1 cellular context compared by ENCODE assay signal in the genomic region with DNA sequence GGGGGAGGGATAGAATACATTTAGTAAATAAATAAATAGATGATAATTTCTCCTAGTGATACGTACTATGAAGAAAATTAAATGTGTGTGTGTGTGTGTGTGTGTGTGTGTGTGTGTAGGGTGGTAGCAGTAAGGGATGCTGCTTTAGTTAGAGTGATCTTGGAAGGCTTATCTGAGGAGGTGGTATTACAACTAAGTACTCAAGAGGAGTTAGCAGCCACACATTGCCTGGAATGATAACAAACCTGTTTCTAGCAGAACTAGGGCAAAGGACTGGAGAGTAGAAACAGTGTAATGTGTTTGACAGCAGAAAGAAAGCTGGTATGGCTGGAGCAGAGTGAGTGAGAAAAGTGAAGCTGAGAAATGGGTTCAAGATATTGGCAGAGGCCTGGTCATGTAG.
A peak's percentile ranks its signal among the peaks of the same experiment; 100 is the strongest.
TF ChIP-seq lines count a peak whose summit lies in the region.

No MANE protein-coding gene starts in this region.

TF ChIP-seq in K562, 482 proteins besides CTCF, POLR2A, EP300 and RAD21 (continues in another document):
- TF ChIP-seq NCOA6 (IDR thresholded peaks at IDR 0.05) = no peak
- TF ChIP-seq, protein P1, sequence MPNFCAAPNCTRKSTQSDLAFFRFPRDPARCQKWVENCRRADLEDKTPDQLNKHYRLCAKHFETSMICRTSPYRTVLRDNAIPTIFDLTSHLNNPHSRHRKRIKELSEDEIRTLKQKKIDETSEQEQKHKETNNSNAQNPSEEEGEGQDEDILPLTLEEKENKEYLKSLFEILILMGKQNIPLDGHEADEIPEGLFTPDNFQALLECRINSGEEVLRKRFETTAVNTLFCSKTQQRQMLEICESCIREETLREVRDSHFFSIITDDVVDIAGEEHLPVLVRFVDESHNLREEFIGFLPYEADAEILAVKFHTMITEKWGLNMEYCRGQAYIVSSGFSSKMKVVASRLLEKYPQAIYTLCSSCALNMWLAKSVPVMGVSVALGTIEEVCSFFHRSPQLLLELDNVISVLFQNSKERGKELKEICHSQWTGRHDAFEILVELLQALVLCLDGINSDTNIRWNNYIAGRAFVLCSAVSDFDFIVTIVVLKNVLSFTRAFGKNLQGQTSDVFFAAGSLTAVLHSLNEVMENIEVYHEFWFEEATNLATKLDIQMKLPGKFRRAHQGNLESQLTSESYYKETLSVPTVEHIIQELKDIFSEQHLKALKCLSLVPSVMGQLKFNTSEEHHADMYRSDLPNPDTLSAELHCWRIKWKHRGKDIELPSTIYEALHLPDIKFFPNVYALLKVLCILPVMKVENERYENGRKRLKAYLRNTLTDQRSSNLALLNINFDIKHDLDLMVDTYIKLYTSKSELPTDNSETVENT (CRISPR knock-in tag; IDR thresholded peaks at IDR 0.05) = no peak
- TF ChIP-seq NFIC (IDR thresholded peaks at IDR 0.05) = 0 out of 2 replicates have a peak, but pooled peaks have one; percentile 15
- no peak for TF ChIP-seq ZSCAN29 (IDR thresholded peaks at IDR 0.05)
- TF ChIP-seq EHMT2 (IDR thresholded peaks at IDR 0.05) = peak; percentile 39; the same call in 1 of the 2 replicates
- no peak for TF ChIP-seq SNRNP70 (optimal IDR thresholded peaks at IDR 0.05; ENCODE audit: low read depth, low read length)
- TF ChIP-seq MYNN (IDR thresholded peaks at IDR 0.05) = no peak
- TF ChIP-seq MYNN (CRISPR knock-in tag; IDR thresholded peaks at IDR 0.05) = no peak
- no peak for TF ChIP-seq BRF2 (IDR thresholded peaks at IDR 0.05; ENCODE audit: borderline replicate concordance, insufficient read depth, insufficient read length)
- no peak for TF ChIP-seq NR1H2 (CRISPR knock-in tag; IDR thresholded peaks at IDR 0.05)
- TF ChIP-seq HNRNPLL (IDR thresholded peaks at IDR 0.05; ENCODE audit: low read depth, low read length, poor library complexity, severe bottlenecking) = no peak
- TF ChIP-seq SMARCA4 (IDR thresholded peaks at IDR 0.05) = peak; percentile 40; the same call in 1 of the 2 replicates
- peak; percentile 30; the same call in 1 of the 2 replicates for TF ChIP-seq TEAD4 (IDR thresholded peaks at IDR 0.05; ENCODE audit: low read length)
- TF ChIP-seq TEAD4 (CRISPR knock-in tag; IDR thresholded peaks at IDR 0.05; ENCODE audit: borderline replicate concordance) = no peak
- no peak for TF ChIP-seq MECOM (CRISPR knock-in tag; IDR thresholded peaks at IDR 0.05)
- TF ChIP-seq, protein P2, sequence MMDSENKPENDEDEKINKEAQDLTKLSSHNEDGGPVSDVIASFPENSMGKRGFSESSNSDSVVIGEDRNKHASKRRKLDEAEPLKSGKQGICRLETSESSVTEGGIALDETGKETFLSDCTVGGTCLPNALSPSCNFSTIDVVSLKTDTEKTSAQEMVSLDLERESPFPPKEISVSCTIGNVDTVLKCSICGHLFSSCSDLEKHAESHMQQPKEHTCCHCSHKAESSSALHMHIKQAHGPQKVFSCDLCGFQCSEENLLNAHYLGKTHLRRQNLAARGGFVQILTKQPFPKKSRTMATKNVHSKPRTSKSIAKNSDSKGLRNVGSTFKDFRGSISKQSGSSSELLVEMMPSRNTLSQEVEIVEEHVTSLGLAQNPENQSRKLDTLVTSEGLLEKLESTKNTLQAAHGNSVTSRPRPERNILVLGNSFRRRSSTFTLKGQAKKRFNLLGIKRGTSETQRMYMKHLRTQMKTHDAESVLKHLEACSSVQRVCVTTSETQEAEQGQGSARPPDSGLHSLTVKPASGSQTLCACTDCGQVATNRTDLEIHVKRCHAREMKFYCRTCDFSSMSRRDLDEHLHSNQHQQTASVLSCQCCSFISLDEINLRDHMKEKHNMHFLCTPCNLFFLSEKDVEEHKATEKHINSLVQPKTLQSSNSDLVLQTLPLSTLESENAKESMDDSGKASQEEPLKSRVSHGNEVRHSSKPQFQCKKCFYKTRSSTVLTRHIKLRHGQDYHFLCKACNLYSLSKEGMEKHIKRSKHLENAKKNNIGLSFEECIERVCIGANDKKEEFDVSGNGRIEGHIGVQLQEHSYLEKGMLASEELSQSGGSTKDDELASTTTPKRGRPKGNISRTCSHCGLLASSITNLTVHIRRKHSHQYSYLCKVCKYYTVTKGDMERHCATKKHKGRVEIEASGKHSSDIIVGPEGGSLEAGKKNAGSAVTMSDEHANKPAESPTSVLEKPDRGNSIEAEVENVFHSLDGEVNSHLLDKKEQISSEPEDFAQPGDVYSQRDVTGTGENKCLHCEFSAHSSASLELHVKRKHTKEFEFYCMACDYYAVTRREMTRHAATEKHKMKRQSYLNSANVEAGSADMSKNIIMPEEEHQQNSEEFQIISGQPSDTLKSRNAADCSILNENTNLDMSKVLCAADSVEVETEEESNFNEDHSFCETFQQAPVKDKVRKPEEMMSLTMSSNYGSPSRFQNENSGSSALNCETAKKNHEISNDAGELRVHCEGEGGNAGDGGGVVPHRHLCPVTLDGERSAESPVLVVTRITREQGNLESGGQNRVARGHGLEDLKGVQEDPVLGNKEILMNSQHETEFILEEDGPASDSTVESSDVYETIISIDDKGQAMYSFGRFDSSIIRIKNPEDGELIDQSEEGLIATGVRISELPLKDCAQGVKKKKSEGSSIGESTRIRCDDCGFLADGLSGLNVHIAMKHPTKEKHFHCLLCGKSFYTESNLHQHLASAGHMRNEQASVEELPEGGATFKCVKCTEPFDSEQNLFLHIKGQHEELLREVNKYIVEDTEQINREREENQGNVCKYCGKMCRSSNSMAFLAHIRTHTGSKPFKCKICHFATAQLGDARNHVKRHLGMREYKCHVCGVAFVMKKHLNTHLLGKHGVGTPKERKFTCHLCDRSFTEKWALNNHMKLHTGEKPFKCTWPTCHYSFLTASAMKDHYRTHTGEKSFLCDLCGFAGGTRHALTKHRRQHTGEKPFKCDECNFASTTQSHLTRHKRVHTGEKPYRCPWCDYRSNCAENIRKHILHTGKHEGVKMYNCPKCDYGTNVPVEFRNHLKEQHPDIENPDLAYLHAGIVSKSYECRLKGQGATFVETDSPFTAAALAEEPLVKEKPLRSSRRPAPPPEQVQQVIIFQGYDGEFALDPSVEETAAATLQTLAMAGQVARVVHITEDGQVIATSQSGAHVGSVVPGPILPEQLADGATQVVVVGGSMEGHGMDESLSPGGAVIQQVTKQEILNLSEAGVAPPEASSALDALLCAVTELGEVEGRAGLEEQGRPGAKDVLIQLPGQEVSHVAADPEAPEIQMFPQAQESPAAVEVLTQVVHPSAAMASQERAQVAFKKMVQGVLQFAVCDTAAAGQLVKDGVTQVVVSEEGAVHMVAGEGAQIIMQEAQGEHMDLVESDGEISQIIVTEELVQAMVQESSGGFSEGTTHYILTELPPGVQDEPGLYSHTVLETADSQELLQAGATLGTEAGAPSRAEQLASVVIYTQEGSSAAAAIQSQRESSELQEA (IDR thresholded peaks at IDR 0.05; ENCODE audit: low read depth) = no peak
- TF ChIP-seq RFX1 (IDR thresholded peaks at IDR 0.05) = no peak
- TF ChIP-seq ZNF436 (CRISPR knock-in tag; IDR thresholded peaks at IDR 0.05) = no peak
- TF ChIP-seq CBFA2T2 (conservative IDR thresholded peaks at IDR 0.05) = peak; percentile 52
- peak; percentile 81 for TF ChIP-seq CBFA2T3 (IDR thresholded peaks at IDR 0.05)
- no peak for TF ChIP-seq PCBP2 (IDR thresholded peaks at IDR 0.05; ENCODE audit: low read depth, low read length, poor library complexity, severe bottlenecking)
- TF ChIP-seq, protein P3, sequence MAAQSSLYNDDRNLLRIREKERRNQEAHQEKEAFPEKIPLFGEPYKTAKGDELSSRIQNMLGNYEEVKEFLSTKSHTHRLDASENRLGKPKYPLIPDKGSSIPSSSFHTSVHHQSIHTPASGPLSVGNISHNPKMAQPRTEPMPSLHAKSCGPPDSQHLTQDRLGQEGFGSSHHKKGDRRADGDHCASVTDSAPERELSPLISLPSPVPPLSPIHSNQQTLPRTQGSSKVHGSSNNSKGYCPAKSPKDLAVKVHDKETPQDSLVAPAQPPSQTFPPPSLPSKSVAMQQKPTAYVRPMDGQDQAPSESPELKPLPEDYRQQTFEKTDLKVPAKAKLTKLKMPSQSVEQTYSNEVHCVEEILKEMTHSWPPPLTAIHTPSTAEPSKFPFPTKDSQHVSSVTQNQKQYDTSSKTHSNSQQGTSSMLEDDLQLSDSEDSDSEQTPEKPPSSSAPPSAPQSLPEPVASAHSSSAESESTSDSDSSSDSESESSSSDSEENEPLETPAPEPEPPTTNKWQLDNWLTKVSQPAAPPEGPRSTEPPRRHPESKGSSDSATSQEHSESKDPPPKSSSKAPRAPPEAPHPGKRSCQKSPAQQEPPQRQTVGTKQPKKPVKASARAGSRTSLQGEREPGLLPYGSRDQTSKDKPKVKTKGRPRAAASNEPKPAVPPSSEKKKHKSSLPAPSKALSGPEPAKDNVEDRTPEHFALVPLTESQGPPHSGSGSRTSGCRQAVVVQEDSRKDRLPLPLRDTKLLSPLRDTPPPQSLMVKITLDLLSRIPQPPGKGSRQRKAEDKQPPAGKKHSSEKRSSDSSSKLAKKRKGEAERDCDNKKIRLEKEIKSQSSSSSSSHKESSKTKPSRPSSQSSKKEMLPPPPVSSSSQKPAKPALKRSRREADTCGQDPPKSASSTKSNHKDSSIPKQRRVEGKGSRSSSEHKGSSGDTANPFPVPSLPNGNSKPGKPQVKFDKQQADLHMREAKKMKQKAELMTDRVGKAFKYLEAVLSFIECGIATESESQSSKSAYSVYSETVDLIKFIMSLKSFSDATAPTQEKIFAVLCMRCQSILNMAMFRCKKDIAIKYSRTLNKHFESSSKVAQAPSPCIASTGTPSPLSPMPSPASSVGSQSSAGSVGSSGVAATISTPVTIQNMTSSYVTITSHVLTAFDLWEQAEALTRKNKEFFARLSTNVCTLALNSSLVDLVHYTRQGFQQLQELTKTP (IDR thresholded peaks at IDR 0.05; ENCODE audit: low read depth in 1 of 2, partially characterized antibody in 2 of 2) = no peak
- TF ChIP-seq NFIX (CRISPR knock-in tag; IDR thresholded peaks at IDR 0.05; ENCODE audit: low read depth) = no peak
- no peak for TF ChIP-seq MCM3 (IDR thresholded peaks at IDR 0.05)
- no peak for TF ChIP-seq POLR2AphosphoS2 (IDR thresholded peaks at IDR 0.05; ENCODE audit: low read length)
- no peak for TF ChIP-seq NR3C1 (CRISPR knock-in tag; IDR thresholded peaks at IDR 0.05)
- no peak for TF ChIP-seq HNRNPL (IDR thresholded peaks at IDR 0.05; ENCODE audit: low read depth, low read length)
- TF ChIP-seq ETS2 (tag; IDR thresholded peaks at IDR 0.05; ENCODE audit: borderline replicate concordance, poor library complexity, severe bottlenecking) = no peak
- TF ChIP-seq ZNF586 (CRISPR knock-in tag; conservative IDR thresholded peaks at IDR 0.05) = no peak
- no peak for TF ChIP-seq ATF4 (CRISPR knock-in tag; IDR thresholded peaks at IDR 0.05)
- TF ChIP-seq, protein P4, sequence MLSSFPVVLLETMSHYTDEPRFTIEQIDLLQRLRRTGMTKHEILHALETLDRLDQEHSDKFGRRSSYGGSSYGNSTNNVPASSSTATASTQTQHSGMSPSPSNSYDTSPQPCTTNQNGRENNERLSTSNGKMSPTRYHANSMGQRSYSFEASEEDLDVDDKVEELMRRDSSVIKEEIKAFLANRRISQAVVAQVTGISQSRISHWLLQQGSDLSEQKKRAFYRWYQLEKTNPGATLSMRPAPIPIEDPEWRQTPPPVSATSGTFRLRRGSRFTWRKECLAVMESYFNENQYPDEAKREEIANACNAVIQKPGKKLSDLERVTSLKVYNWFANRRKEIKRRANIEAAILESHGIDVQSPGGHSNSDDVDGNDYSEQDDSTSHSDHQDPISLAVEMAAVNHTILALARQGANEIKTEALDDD (IDR thresholded peaks at IDR 0.05) = peak; percentile 90
- no peak for TF ChIP-seq SAFB2 (IDR thresholded peaks at IDR 0.05; ENCODE audit: borderline replicate concordance, low read depth, low read length, severe bottlenecking)
- no peak for TF ChIP-seq PPARD (CRISPR knock-in tag; IDR thresholded peaks at IDR 0.05)
- TF ChIP-seq DPF2 (IDR thresholded peaks at IDR 0.05) = peak; percentile 48
- no peak for TF ChIP-seq RFX7 (CRISPR knock-in tag; IDR thresholded peaks at IDR 0.05)
- TF ChIP-seq POLR2H (tag; IDR thresholded peaks at IDR 0.05; ENCODE audit: low read depth) = no peak
- no peak for TF ChIP-seq SETDB1 (IDR thresholded peaks at IDR 0.05; ENCODE audit: low read length)
- TF ChIP-seq GTF2A2 (tag; IDR thresholded peaks at IDR 0.05) = no peak
- no peak for TF ChIP-seq ZNF282 (CRISPR knock-in tag; IDR thresholded peaks at IDR 0.05)
- TF ChIP-seq ARID1B (IDR thresholded peaks at IDR 0.05) = peak; percentile 72
- no peak for TF ChIP-seq BRCA1 (IDR thresholded peaks at IDR 0.05)
- TF ChIP-seq BRCA1 (CRISPR knock-in tag; IDR thresholded peaks at IDR 0.05) = no peak
- TF ChIP-seq, protein P5, sequence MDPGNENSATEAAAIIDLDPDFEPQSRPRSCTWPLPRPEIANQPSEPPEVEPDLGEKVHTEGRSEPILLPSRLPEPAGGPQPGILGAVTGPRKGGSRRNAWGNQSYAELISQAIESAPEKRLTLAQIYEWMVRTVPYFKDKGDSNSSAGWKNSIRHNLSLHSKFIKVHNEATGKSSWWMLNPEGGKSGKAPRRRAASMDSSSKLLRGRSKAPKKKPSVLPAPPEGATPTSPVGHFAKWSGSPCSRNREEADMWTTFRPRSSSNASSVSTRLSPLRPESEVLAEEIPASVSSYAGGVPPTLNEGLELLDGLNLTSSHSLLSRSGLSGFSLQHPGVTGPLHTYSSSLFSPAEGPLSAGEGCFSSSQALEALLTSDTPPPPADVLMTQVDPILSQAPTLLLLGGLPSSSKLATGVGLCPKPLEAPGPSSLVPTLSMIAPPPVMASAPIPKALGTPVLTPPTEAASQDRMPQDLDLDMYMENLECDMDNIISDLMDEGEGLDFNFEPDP (CRISPR knock-in tag; IDR thresholded peaks at IDR 0.05) = no peak
- no peak for TF ChIP-seq NR2C2 (CRISPR knock-in tag; IDR thresholded peaks at IDR 0.05)
- TF ChIP-seq NR2C2 (tag; IDR thresholded peaks at IDR 0.05) = no peak
- no peak for TF ChIP-seq PHF20 (IDR thresholded peaks at IDR 0.05; ENCODE audit: partially characterized antibody)
- peak; percentile 72 for TF ChIP-seq TCF3 (CRISPR knock-in tag; IDR thresholded peaks at IDR 0.05)
- no peak for TF ChIP-seq ZNF507 (tag; conservative IDR thresholded peaks at IDR 0.05)
